ENCODE assay signal across 16 cellular contexts in the genomic region with DNA sequence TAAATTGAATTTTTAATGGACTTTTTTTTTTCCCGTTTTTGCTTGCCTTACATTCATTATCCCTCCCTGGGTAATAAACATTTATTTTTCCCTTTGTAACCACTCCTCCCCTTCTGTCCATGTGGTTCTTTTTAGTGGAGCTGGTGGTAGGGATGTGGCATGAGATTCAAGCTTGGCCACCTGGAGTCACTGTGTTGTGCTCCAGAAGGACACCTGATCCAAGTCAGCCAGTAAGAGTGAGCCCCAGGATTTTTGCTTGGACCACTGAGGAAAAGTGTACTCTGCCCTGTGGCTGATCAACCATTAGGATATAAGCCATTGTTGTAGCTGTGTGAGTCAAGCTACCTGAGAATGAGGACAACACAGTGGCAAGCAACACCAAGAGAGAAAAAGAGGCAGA. TPM values are rescaled to one million over a fixed set of nuclear protein-coding genes. Genes with fewer than 3 reads are reported as not detected.
DNase-seq lines count a peak whose midpoint lies in the region; ATAC-seq, FAIRE-seq and TF ChIP-seq lines count a peak whose summit lies in the region.
"Had no signal": no experiment of that assay in that cellular context is flagged by ENCODE, and none has a peak within 500 bp of the region (broad histone marks: within the 10 kb centered on the region; RNA-seq: fewer than 3 reads in every experiment).

No MANE protein-coding gene starts in this region.

- H3K9me3 ChIP-seq in T-helper 17 cell (ENCODE audit: control insufficient read depth, low read length, poor library complexity, severe bottlenecking) (no peaks in the 10 kb centered on the region), mucosa of rectum (ENCODE audit: control insufficient read depth in 2 of 2, low read length in 2 of 2) (no peaks in the 10 kb centered on the region)
- H3K9me3 ChIP-seq: prostate gland had no signal

- H3K36me3 ChIP-seq in mucosa of rectum (ENCODE audit: control insufficient read depth in 2 of 2, insufficient read depth in 2 of 2, low read length in 2 of 2) = no peaks in the 10 kb centered on the region
- H3K36me3 ChIP-seq: prostate gland had no signal

- no peak for TF ChIP-seq CTCF in GM10248 (IDR thresholded peaks at IDR 0.05; ENCODE audit: control extremely low read depth, extremely low read depth, low read depth, missing control alignments)

- H3K27ac ChIP-seq in mucosa of rectum (ENCODE audit: low read depth in 2 of 2, low read length in 2 of 2) = peak overlapping the region; percentile 75 to 96
- H3K27ac ChIP-seq: prostate gland had no signal

- H3K27me3 Mint-ChIP-seq in activated CD4-positive, alpha-beta T cell treated with anti-CD3 and anti-CD28 coated beads, Interleukin-2, amount 10 ng/mL, durations not matched to agents 24 days and 14 days = no peaks in the 10 kb centered on the region
- no peaks in the 10 kb centered on the region for H3K27me3 Mint-ChIP-seq in T-helper 17 cell

- no peak for FAIRE-seq in HTR-8/SVneo (lab: Jason Lieb, UNC)

- no peaks in the 10 kb centered on the region for H3K27me3 ChIP-seq in mucosa of rectum (ENCODE audit: control insufficient read depth in 2 of 2, insufficient read depth in 2 of 2, low read length in 2 of 2)

- POLR2A ChIA-PET in GM10248 (lab: Yijun Ruan, JAX) = no interaction called here

- H3K36me3 Mint-ChIP-seq in activated CD4-positive, alpha-beta T cell treated with anti-CD3 and anti-CD28 coated beads, Interleukin-2, amount 10 ng/mL, durations not matched to agents 24 days and 14 days (ENCODE audit: low read depth) = peaks cover 25% of the 10 kb centered on the region
- peaks cover 3% of the 10 kb centered on the region for H3K36me3 Mint-ChIP-seq in T-helper 17 cell (ENCODE audit: low read depth)

- H3K9me3 Mint-ChIP-seq in activated CD4-positive, alpha-beta T cell treated with anti-CD3 and anti-CD28 coated beads, Interleukin-2, amount 10 ng/mL, durations not matched to agents 24 days and 14 days = peaks cover 3% of the 10 kb centered on the region

- peak overlapping the region in 1 of 2 donors; percentile 13 for H3K4me3 ChIP-seq in mucosa of rectum (ENCODE audit: low read length in 2 of 2)
- H3K4me3 ChIP-seq: prostate gland had no signal

- H3K9ac ChIP-seq in mucosa of rectum (ENCODE audit: low read depth in 1 of 2, low read length in 2 of 2) = no peak overlapping the region

- peak overlapping the region; percentile 51 for H3K27ac Mint-ChIP-seq in activated CD4-positive, alpha-beta T cell treated with anti-CD3 and anti-CD28 coated beads, Interleukin-2, amount 10 ng/mL, durations not matched to agents 24 days and 14 days
- peak overlapping the region; percentile 91 for H3K27ac Mint-ChIP-seq in T-helper 17 cell

- no peak for ATAC-seq in T-helper 17 cell

- DNase-seq in activated CD4-positive, alpha-beta T cell treated with anti-CD3 and anti-CD28 coated beads, Interleukin-2, amount 10 ng/mL, durations not matched to agents 24 days and 14 days = no peak
- DNase-seq in activated CD4-positive, alpha-beta T cell treated with anti-CD3 and anti-CD28 coated beads for 4 hours = no peak
- DNase-seq in H4 (ENCODE audit: low spot score) = peak; percentile 54
- no peak for DNase-seq in T-helper 17 cell
- DNase-seq in NCI-H526 treated with DMSO at 0.1 percent for 48 hours (lab: John Stamatoyannopoulos, UW) = no peak
- no peak for DNase-seq in HTR-8/SVneo (ENCODE audit: insufficient read length, low spot score)
- DNase-seq in GM10248 (ENCODE audit: extremely low spot score) = no peak
- DNase-seq: activated CD8-positive, alpha-beta memory T cell treated with anti-CD3 and anti-CD28 coated beads for 24 hours; cerebellar nuclear complex; glutamatergic neuron; kidney glomerular epithelial cell; NCI-H446; stimulated activated CD4-positive, alpha-beta T cell treated with anti-CD3 and anti-CD28 coated beads, Interleukin-15, amount 100 ng/mL, for 24 hours; T1000 had no signal

- CTCF ChIA-PET in GM10248 (lab: Yijun Ruan, JAX) = interaction anchor here (0.8 to 5.5 kb wide), 6 partner anchors 8 to 104 kb away, joined by 3 to 33 read pairs (median 5); no protein-coding TSS in a partner anchor

- H3K4me1 Mint-ChIP-seq in activated CD4-positive, alpha-beta T cell treated with anti-CD3 and anti-CD28 coated beads, Interleukin-2, amount 10 ng/mL, durations not matched to agents 24 days and 14 days = peaks cover 47% of the 10 kb centered on the region
- H3K4me1 Mint-ChIP-seq in T-helper 17 cell = peaks cover 31% of the 10 kb centered on the region

- H3K4me3 Mint-ChIP-seq in activated CD4-positive, alpha-beta T cell treated with anti-CD3 and anti-CD28 coated beads, Interleukin-2, amount 10 ng/mL, durations not matched to agents 24 days and 14 days = peak overlapping the region; percentile 18
- no peak overlapping the region for H3K4me3 Mint-ChIP-seq in T-helper 17 cell

- H3K4me1 ChIP-seq in mucosa of rectum (ENCODE audit: control insufficient read depth in 2 of 2, insufficient read depth in 2 of 2, low read length in 2 of 2) = peaks cover 26 to 32% of the 10 kb centered on the region in 2 donors
- H3K4me1 ChIP-seq: prostate gland had no signal

- intact Hi-C loops in activated CD4-positive, alpha-beta T cell treated with anti-CD3 and anti-CD28 coated beads, Interleukin-2, amount 10 ng/mL, durations not matched to agents 24 days and 14 days (cut with micrococcal nuclease) = loop anchor here (10.0 kb wide), 1 partner anchor 46 kb away; no protein-coding TSS in a partner anchor

RNA-seq across cellular contexts. Expression of gene ACTR3, which starts 11.1 kb away (rescaled TPM):
- 452 and 460 TPM in 2 replicates for total RNA-seq in activated CD4-positive, alpha-beta T cell treated with anti-CD3 and anti-CD28 coated beads, Interleukin-2, amount 10 ng/mL, durations not matched to agents 24 days and 14 days
- 307 and 351 TPM in 2 replicates for total RNA-seq in H4 (2014; rRNA removed; shearing (Covaris generic))
- total RNA-seq in T-helper 17 cell = 100 to 1,000 TPM; 229 to 267 TPM
